ENCODE assay signal across 8 cellular contexts in the genomic region with DNA sequence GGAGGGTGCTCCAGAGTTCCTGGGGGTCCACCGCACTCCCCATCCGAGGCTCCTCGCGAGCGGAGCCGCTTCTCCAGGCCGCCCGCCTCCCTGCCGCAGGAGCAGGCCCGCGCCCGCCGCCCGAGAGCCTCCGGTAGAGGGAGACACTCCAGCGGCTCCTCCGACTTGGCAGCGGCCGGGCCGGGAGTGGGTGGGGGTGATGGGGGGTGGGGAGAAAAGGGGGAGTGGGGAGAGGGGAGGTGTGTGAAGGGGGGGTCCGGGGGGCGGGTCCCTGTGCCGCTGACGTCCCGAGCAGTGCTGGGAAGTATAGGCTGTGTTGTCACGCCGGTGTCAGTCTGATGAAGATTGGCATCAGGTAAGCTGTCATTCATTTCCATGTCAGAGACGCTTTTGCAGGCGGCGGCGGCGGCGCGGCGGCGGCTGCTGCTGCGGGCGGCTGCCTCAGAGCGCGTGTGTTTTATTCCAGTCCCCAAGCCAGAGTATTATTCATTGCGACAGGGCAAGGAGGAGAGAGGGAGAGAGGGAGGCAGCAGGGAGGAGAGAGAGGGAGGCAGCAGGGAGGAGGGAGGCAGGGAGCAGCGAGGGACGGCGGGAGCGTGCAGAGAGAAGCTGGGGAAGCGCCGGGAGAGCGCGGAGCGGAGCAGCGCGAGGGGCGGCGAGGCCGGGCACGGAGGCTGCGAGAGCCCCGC.
A peak's percentile ranks its signal among the peaks of the same experiment; 100 is the strongest.
DNase-seq lines count a peak whose midpoint lies in the region; ATAC-seq and TF ChIP-seq lines count a peak whose summit lies in the region.

A gene with protein sequence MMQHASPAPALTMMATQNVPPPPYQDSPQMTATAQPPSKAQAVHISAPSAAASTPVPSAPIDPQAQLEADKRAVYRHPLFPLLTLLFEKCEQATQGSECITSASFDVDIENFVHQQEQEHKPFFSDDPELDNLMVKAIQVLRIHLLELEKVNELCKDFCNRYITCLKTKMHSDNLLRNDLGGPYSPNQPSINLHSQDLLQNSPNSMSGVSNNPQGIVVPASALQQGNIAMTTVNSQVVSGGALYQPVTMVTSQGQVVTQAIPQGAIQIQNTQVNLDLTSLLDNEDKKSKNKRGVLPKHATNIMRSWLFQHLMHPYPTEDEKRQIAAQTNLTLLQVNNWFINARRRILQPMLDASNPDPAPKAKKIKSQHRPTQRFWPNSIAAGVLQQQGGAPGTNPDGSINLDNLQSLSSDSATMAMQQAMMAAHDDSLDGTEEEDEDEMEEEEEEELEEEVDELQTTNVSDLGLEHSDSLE (plus strand): TSS at position 330 of the 689 bp plus-strand sequence. CDS start 186,555 bp downstream, outside the sequence.

- DNase-seq in NCI-H2029 (lab: John Stamatoyannopoulos, UW), result peak; percentile 9
- no peak for DNase-seq in NCI-H2029 treated with DMSO at 0.1 percent for 48 hours (lab: John Stamatoyannopoulos, UW)
- DNase-seq in NCI-H1092 (lab: John Stamatoyannopoulos, UW), result peak; percentile 76
- peak; percentile 54 to 64 for DNase-seq in activated CD4-positive, alpha-beta T cell treated with anti-CD3 and anti-CD28 coated beads for 4 hours
- peak; percentile 84 for DNase-seq in coronary artery (ENCODE audit: low spot score)
- DNase-seq in left kidney (ENCODE audit: low read depth, low spot score), result peak; percentile 94
- DNase-seq in stimulated activated CD4-positive, alpha-beta T cell treated with anti-CD3 and anti-CD28 coated beads, Interleukin-2, amount 100 ng/mL, for 24 hours, result peak; percentile 67 to 82

- no peak for ATAC-seq in HG03095 (IDR thresholded peaks at IDR 0.05; ENCODE audit: unreplicated experiment)

- H3K27ac ChIP-seq in coronary artery, result peak within 1 kb of the TSS; percentile 59 to 87

- H3K4me3 ChIP-seq in coronary artery, result peak within 1 kb of the TSS; percentile 77

- TF ChIP-seq CTCF in coronary artery (IDR thresholded peaks at IDR 0.05), result peak; percentile 63
